In genomic region chr18:79963658-79964329, GRCh38 we compare ENCODE assay signal across 8 cellular contexts. TPM values are rescaled to one million over a fixed set of nuclear protein-coding genes. Genes with fewer than 3 reads are reported as not detected.
DNase-seq lines count a peak whose midpoint lies in the region; ATAC-seq and TF ChIP-seq lines count a peak whose summit lies in the region.

No MANE protein-coding gene starts in this region.

- peak overlapping the region in 3 of 4 donors; percentile 70 to 79 (median 72) for H3K27ac ChIP-seq in gastroesophageal sphincter
- no peak overlapping the region for H3K27ac ChIP-seq in aorta (ENCODE audit: low read depth in 1 of 2, low read length in 2 of 2)

- H3K4me3 ChIP-seq in GM12864 (ENCODE audit: low read depth, low read length) (peak overlapping the region; percentile 65), gastroesophageal sphincter (peak overlapping the region; percentile 70 to 75), skeletal muscle cell (ENCODE audit: low read depth, low read length) (peak overlapping the region; percentile 57), aorta (ENCODE audit: low read length in 2 of 2) (no peak overlapping the region)

- TF ChIP-seq CTCF in GM12864 (IDR thresholded peaks at IDR 0.05; ENCODE audit: low read depth, low read length, missing control alignments) (no peak), WTC11 (IDR thresholded peaks at IDR 0.05) (no peak), gastroesophageal sphincter (IDR thresholded peaks at IDR 0.05) (no peak)

- ATAC-seq in WTC11 (no peak), gastroesophageal sphincter (no peak), aorta (ENCODE audit: low FRiP score) (no peak)

- H3K27ac Mint-ChIP-seq in WTC11, result no peak overlapping the region

- no peak for TF ChIP-seq EP300 in gastroesophageal sphincter (IDR thresholded peaks at IDR 0.05)

- H3K27me3 Mint-ChIP-seq in WTC11 (ENCODE audit: low read depth), result peaks cover 61% of the 10 kb centered on the region

- H3K9me3 ChIP-seq in gastroesophageal sphincter, result no peaks in the 10 kb centered on the region
- no peaks in the 10 kb centered on the region for H3K9me3 ChIP-seq in aorta (ENCODE audit: control insufficient read depth, low read length)

- H3K4me1 Mint-ChIP-seq in WTC11, result peaks cover 32% of the 10 kb centered on the region

- H3K4me3 Mint-ChIP-seq in WTC11, result peak overlapping the region; percentile 49

- peaks cover 0 to 7% of the 10 kb centered on the region in 2 donors for H3K36me3 ChIP-seq in gastroesophageal sphincter
- H3K36me3 ChIP-seq in aorta (ENCODE audit: control insufficient read depth in 1 of 2, insufficient read depth in 2 of 2, low read length in 1 of 2), result no peaks in the 10 kb centered on the region

- H3K4me1 ChIP-seq in gastroesophageal sphincter (peaks cover 0 to 28% (median 0%) of the 10 kb centered on the region in 3 donors), aorta (ENCODE audit: control insufficient read depth in 1 of 2, insufficient read depth in 2 of 2, low read length in 2 of 2) (no peaks in the 10 kb centered on the region)

- TF ChIP-seq POLR2A in gastroesophageal sphincter (IDR thresholded peaks at IDR 0.05), result no peak

- POLR2A ChIA-PET in WTC11 (lab: Charles Lee), result interaction anchor here (0.6 to 1.1 kb wide), 4 partner anchors 16 to 184 kb away, joined by 3 to 4 read pairs (median 3); no protein-coding TSS in a partner anchor

- CTCF ChIA-PET in WTC11 (lab: Charles Lee), result interaction anchor here (1.2 kb wide), 1 partner anchor 11 kb away, joined by 3 read pairs; no protein-coding TSS in a partner anchor

- no peaks in the 10 kb centered on the region for H3K36me3 Mint-ChIP-seq in WTC11

- 88 to 100% methylated on average over 1 to 7 of the region's 30 CpGs for WGBS in gastroesophageal sphincter (ENCODE audit: low coverage in 1 of 2), 2 donors
- 86 to 89% methylated on average over 30 of the region's 30 CpGs for WGBS in aorta, 2 donors

- intact Hi-C loops in aorta (cut with DNase I), result no loop called here

- H3K27me3 ChIP-seq in gastroesophageal sphincter, result peaks cover 20% of the 10 kb centered on the region
- no peaks in the 10 kb centered on the region for H3K27me3 ChIP-seq in aorta (ENCODE audit: control insufficient read depth in 1 of 2, insufficient read depth in 2 of 2, low read length in 1 of 2)

- no peaks in the 10 kb centered on the region for H3K9me3 Mint-ChIP-seq in WTC11

- DNase-seq in GM12864 (ENCODE audit: low read depth), result no peak
- DNase-seq in WTC11 (ENCODE audit: low spot score), result no peak
- no peak for DNase-seq in skeletal muscle cell (ENCODE audit: low read depth)
- DNase-seq in C1 segment of cervical spinal cord (lab: John Stamatoyannopoulos, UW), result no peak
- DNase-seq in aorta, result no peak
- no peak for DNase-seq in NOMO-1 treated with DMSO at 0.1 percent for 48 hours (lab: John Stamatoyannopoulos, UW; ENCODE audit: unreplicated experiment)
- no peak for DNase-seq in activated gamma-delta T cell (lab: John Stamatoyannopoulos, UW)

TF ChIP-seq in WTC11, 78 proteins besides CTCF, POLR2A, EP300 and RAD21:
- peak; percentile 49; the same call in 1 of the 2 replicates for TF ChIP-seq GTF2I (CRISPR knock-in tag; conservative IDR thresholded peaks at IDR 0.05)
- TF ChIP-seq RORB (CRISPR knock-in tag; IDR thresholded peaks at IDR 0.05), result no peak
- TF ChIP-seq ZNF532 (CRISPR knock-in tag; IDR thresholded peaks at IDR 0.05; ENCODE audit: borderline replicate concordance), result no peak
- TF ChIP-seq ZNF121 (CRISPR knock-in tag; IDR thresholded peaks at IDR 0.05), result peak; percentile 82; the same call in 1 of the 2 replicates
- no peak for TF ChIP-seq ATF1 (CRISPR knock-in tag; IDR thresholded peaks at IDR 0.05)
- TF ChIP-seq JAZF1 (CRISPR knock-in tag; IDR thresholded peaks at IDR 0.05), result no peak
- TF ChIP-seq FOXJ3 (CRISPR knock-in tag; IDR thresholded peaks at IDR 0.05; ENCODE audit: borderline replicate concordance), result no peak
- TF ChIP-seq FOXP1 (CRISPR knock-in tag; IDR thresholded peaks at IDR 0.05; ENCODE audit: borderline replicate concordance), result no peak

RNA-seq across cellular contexts. Expression of gene HSBP1L1, which starts 0.6 kb away (rescaled TPM):
- 1.4 to 1.7 TPM (median 1.6 TPM) in 3 replicates for total RNA-seq in WTC11 (2021)
- 10 to 100 TPM in 3 of 4 donors, 1 to 10 TPM in 1; 3.2 to 23.8 (median 12.4) TPM for total RNA-seq in gastroesophageal sphincter
- 10 to 100 TPM in 1 of 2 donors, 1 to 10 TPM in 1; 7.9 to 13.0 TPM for total RNA-seq in aorta
- 10 to 100 TPM in 1 of 2 donors, 1 to 10 TPM in 1; 5.1 to 11.3 TPM for polyA plus RNA-seq in aorta

RNA-seq across cellular contexts. Expression of gene SLC66A2, which starts 12.3 kb away (rescaled TPM):
- total RNA-seq in WTC11 (2021), result 15.1 to 20.9 TPM (median 18.6 TPM) in 3 replicates
- total RNA-seq in gastroesophageal sphincter, result 10 to 100 TPM; 32.2 to 42.6 (median 35.6) TPM
- total RNA-seq in aorta, result 10 to 100 TPM; 40.1 to 47.7 TPM
- 10 to 100 TPM; 12.9 to 48.8 TPM for polyA plus RNA-seq in aorta

RNA-seq across cellular contexts. Expression of gene TXNL4A, which starts 24.6 kb away (rescaled TPM):
- total RNA-seq in WTC11 (2021) (144 to 157 TPM (median 148 TPM) in 3 replicates), gastroesophageal sphincter (10 to 100 TPM; 20.4 to 55.3 (median 39.6) TPM), aorta (10 to 100 TPM; 71.7 to 72.0 TPM)
- polyA plus RNA-seq in aorta, result 100 to 1,000 TPM in 1 of 2 donors, 10 to 100 TPM in 1; 69.5 to 109 TPM

Comparison
In these comparisons a context has a peak if more than half of its experiments do, and no peak if none do; other contexts are left out.
1. H3K4me3 ChIP-seq: peak in GM12864 (single experiment), gastroesophageal sphincter (2 of 2) and skeletal muscle cell (single experiment); none in aorta (0 of 2).
2. H3K27ac ChIP-seq: peak in gastroesophageal sphincter (3 of 4); none in aorta (0 of 2).